1 cellular context compared by ENCODE assay signal in genomic region chr9:136409557-136410455, GRCh38.
TF ChIP-seq lines count a peak whose summit lies in the region.

No MANE protein-coding gene starts in this region.

TF ChIP-seq in WTC11, 78 proteins besides CTCF, POLR2A, EP300 and RAD21 (continued from another document and continues in another):
- TF ChIP-seq STAT6 (CRISPR knock-in tag; conservative IDR thresholded peaks at IDR 0.05; ENCODE audit: low read depth) (no peak), NR1H2 (CRISPR knock-in tag; IDR thresholded peaks at IDR 0.05) (no peak), SOX15 (CRISPR knock-in tag; IDR thresholded peaks at IDR 0.05) (no peak), JUN (CRISPR knock-in tag; IDR thresholded peaks at IDR 0.05) (0 out of 2 replicates have a peak, but pooled peaks have one; percentile 50), NFYB (CRISPR knock-in tag; conservative IDR thresholded peaks at IDR 0.05; ENCODE audit: low read depth) (no peak), USF2 (CRISPR knock-in tag; IDR thresholded peaks at IDR 0.05) (no peak), NFATC4 (CRISPR knock-in tag; IDR thresholded peaks at IDR 0.05) (no peak), FOXK1 (CRISPR knock-in tag; IDR thresholded peaks at IDR 0.05) (no peak), NR3C1 (CRISPR knock-in tag; conservative IDR thresholded peaks at IDR 0.05; ENCODE audit: low read depth) (no peak), MXD4 (CRISPR knock-in tag; IDR thresholded peaks at IDR 0.05; ENCODE audit: borderline replicate concordance) (no peak), PRRX2 (CRISPR knock-in tag; IDR thresholded peaks at IDR 0.05) (no peak), ATF2 (CRISPR knock-in tag; IDR thresholded peaks at IDR 0.05; ENCODE audit: borderline replicate concordance, low read depth) (no peak), ATF1 (CRISPR knock-in tag; IDR thresholded peaks at IDR 0.05) (no peak), CREM (CRISPR knock-in tag; IDR thresholded peaks at IDR 0.05) (no peak), FOXP4 (CRISPR knock-in tag; IDR thresholded peaks at IDR 0.05) (no peak), HMGXB4 (CRISPR knock-in tag; IDR thresholded peaks at IDR 0.05) (no peak), AFF4 (CRISPR knock-in tag; IDR thresholded peaks at IDR 0.05; ENCODE audit: borderline replicate concordance) (no peak), ERG (CRISPR knock-in tag; IDR thresholded peaks at IDR 0.05) (no peak), CREB1 (CRISPR knock-in tag; IDR thresholded peaks at IDR 0.05) (no peak), E2F1 (CRISPR knock-in tag; IDR thresholded peaks at IDR 0.05) (no peak), KAT7 (CRISPR knock-in tag; IDR thresholded peaks at IDR 0.05; ENCODE audit: borderline replicate concordance) (no peak), E2F4 (CRISPR knock-in tag; IDR thresholded peaks at IDR 0.05; ENCODE audit: borderline replicate concordance, low read depth) (no peak), ZNF532 (CRISPR knock-in tag; IDR thresholded peaks at IDR 0.05; ENCODE audit: borderline replicate concordance) (no peak), TCF7 (CRISPR knock-in tag; IDR thresholded peaks at IDR 0.05; ENCODE audit: low read depth) (no peak), TEAD4 (CRISPR knock-in tag; IDR thresholded peaks at IDR 0.05) (0 out of 2 replicates have a peak, but pooled peaks have one; percentile 19), MAX (CRISPR knock-in tag; IDR thresholded peaks at IDR 0.05) (peak; percentile 48; the same call in 1 of the 2 replicates), E2F5 (CRISPR knock-in tag; IDR thresholded peaks at IDR 0.05) (no peak), RELA (CRISPR knock-in tag; IDR thresholded peaks at IDR 0.05; ENCODE audit: borderline replicate concordance) (0 out of 2 replicates have a peak, but pooled peaks have one; percentile 23), HMGA2 (CRISPR knock-in tag; IDR thresholded peaks at IDR 0.05) (no peak), MYBL2 (CRISPR knock-in tag; IDR thresholded peaks at IDR 0.05) (no peak), ATF3 (CRISPR knock-in tag; conservative IDR thresholded peaks at IDR 0.05) (no peak), ETV6 (CRISPR knock-in tag; IDR thresholded peaks at IDR 0.05) (no peak)
